1 cellular context compared by ENCODE assay signal in the genomic region with DNA sequence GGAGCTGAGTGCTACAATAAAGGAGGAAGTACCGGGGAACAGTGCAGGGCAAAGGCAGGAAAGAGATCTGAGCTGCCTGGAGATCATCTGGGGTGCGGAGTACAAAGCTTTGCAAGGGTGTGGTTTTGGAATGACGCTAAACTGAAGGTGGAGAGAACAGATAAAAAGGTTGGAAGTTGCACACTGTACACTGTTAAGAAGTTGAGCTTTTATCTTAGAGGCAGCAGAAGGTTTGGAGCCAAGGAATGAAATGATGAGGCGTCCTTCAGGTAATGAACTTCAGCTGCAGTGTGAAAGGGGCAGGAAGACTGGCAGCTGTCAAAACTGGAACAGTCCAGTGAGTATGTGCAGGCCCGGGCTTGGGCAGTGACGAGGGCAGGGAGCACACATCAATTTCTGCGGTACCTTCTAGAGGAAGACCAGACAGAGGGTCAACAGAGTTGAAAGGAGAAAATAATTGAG.
TF ChIP-seq lines count a peak whose summit lies in the region.

No MANE protein-coding gene starts in this region.

TF ChIP-seq in K562, 482 proteins besides CTCF, POLR2A, EP300 and RAD21 (continued from another document and continues in another):
- peak; percentile 55; the same call in 1 of the 2 replicates for TF ChIP-seq NKRF (IDR thresholded peaks at IDR 0.05; ENCODE audit: borderline replicate concordance)
- TF ChIP-seq CREM (IDR thresholded peaks at IDR 0.05; ENCODE audit: low read depth), result peak; percentile 97
- TF ChIP-seq, protein P1, sequence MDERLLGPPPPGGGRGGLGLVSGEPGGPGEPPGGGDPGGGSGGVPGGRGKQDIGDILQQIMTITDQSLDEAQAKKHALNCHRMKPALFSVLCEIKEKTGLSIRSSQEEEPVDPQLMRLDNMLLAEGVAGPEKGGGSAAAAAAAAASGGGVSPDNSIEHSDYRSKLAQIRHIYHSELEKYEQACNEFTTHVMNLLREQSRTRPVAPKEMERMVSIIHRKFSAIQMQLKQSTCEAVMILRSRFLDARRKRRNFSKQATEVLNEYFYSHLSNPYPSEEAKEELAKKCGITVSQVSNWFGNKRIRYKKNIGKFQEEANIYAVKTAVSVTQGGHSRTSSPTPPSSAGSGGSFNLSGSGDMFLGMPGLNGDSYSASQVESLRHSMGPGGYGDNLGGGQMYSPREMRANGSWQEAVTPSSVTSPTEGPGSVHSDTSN (CRISPR knock-in tag; IDR thresholded peaks at IDR 0.05; ENCODE audit: low read depth), result peak; percentile 44; the same call in 1 of the 2 replicates
- TF ChIP-seq, protein P1 (tag; conservative IDR thresholded peaks at IDR 0.05; ENCODE audit: low read depth), result peak; percentile 77
- TF ChIP-seq ZNF655 (CRISPR knock-in tag; IDR thresholded peaks at IDR 0.05), result no peak
- TF ChIP-seq HLTF (IDR thresholded peaks at IDR 0.05), result peak; percentile 98
- TF ChIP-seq PHF21A (IDR thresholded peaks at IDR 0.05; ENCODE audit: borderline replicate concordance, low read depth), result peak; percentile 29; the same call in 1 of the 2 replicates
- peak; percentile 70; the same call in 1 of the 2 replicates for TF ChIP-seq ZNF274 (IDR thresholded peaks at IDR 0.05; ENCODE audit: borderline replicate concordance, low read depth, low read length)
- TF ChIP-seq, protein P2, sequence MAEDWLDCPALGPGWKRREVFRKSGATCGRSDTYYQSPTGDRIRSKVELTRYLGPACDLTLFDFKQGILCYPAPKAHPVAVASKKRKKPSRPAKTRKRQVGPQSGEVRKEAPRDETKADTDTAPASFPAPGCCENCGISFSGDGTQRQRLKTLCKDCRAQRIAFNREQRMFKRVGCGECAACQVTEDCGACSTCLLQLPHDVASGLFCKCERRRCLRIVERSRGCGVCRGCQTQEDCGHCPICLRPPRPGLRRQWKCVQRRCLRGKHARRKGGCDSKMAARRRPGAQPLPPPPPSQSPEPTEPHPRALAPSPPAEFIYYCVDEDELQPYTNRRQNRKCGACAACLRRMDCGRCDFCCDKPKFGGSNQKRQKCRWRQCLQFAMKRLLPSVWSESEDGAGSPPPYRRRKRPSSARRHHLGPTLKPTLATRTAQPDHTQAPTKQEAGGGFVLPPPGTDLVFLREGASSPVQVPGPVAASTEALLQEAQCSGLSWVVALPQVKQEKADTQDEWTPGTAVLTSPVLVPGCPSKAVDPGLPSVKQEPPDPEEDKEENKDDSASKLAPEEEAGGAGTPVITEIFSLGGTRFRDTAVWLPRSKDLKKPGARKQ (CRISPR knock-in tag; IDR thresholded peaks at IDR 0.05), result no peak
- TF ChIP-seq AFF4 (CRISPR knock-in tag; IDR thresholded peaks at IDR 0.05), result 0 out of 2 replicates have a peak, but pooled peaks have one; percentile 72
- TF ChIP-seq, protein P3, sequence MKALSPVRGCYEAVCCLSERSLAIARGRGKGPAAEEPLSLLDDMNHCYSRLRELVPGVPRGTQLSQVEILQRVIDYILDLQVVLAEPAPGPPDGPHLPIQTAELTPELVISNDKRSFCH (CRISPR knock-in tag; IDR thresholded peaks at IDR 0.05), result no peak
- TF ChIP-seq, protein P3 (tag; IDR thresholded peaks at IDR 0.05), result peak; percentile 63; the same call in 1 of the 2 replicates
- TF ChIP-seq, protein P4, sequence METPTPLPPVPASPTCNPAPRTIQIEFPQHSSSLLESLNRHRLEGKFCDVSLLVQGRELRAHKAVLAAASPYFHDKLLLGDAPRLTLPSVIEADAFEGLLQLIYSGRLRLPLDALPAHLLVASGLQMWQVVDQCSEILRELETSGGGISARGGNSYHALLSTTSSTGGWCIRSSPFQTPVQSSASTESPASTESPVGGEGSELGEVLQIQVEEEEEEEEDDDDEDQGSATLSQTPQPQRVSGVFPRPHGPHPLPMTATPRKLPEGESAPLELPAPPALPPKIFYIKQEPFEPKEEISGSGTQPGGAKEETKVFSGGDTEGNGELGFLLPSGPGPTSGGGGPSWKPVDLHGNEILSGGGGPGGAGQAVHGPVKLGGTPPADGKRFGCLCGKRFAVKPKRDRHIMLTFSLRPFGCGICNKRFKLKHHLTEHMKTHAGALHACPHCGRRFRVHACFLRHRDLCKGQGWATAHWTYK (CRISPR knock-in tag; IDR thresholded peaks at IDR 0.05), result peak; percentile 70; the same call in 1 of the 2 replicates
- TF ChIP-seq, protein P5, sequence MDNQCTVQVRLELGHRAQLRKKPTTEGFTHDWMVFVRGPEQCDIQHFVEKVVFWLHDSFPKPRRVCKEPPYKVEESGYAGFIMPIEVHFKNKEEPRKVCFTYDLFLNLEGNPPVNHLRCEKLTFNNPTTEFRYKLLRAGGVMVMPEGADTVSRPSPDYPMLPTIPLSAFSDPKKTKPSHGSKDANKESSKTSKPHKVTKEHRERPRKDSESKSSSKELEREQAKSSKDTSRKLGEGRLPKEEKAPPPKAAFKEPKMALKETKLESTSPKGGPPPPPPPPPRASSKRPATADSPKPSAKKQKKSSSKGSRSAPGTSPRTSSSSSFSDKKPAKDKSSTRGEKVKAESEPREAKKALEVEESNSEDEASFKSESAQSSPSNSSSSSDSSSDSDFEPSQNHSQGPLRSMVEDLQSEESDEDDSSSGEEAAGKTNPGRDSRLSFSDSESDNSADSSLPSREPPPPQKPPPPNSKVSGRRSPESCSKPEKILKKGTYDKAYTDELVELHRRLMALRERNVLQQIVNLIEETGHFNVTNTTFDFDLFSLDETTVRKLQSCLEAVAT (IDR thresholded peaks at IDR 0.05), result peak; percentile 63 to 97; a peak in 2 of 4 replicates
- TF ChIP-seq MAZ (CRISPR knock-in tag; conservative IDR thresholded peaks at IDR 0.05 in 1 of 2, IDR thresholded peaks at IDR 0.05 in 1 of 2), result peak in 1 of 2 experiments; percentile 67; a peak in 2 of 4 replicates
- TF ChIP-seq NR2C2 (CRISPR knock-in tag; IDR thresholded peaks at IDR 0.05), result no peak
- peak; percentile 42; the same call in 1 of the 2 replicates for TF ChIP-seq NR2C2 (tag; IDR thresholded peaks at IDR 0.05)
- peak; percentile 71 for TF ChIP-seq NFE2 (IDR thresholded peaks at IDR 0.05; ENCODE audit: low read depth)
- TF ChIP-seq, protein P6, sequence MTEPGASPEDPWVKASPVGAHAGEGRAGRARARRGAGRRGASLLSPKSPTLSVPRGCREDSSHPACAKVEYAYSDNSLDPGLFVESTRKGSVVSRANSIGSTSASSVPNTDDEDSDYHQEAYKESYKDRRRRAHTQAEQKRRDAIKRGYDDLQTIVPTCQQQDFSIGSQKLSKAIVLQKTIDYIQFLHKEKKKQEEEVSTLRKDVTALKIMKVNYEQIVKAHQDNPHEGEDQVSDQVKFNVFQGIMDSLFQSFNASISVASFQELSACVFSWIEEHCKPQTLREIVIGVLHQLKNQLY (CRISPR knock-in tag; conservative IDR thresholded peaks at IDR 0.05), result no peak
- TF ChIP-seq HBP1 (CRISPR knock-in tag; IDR thresholded peaks at IDR 0.05), result peak; percentile 91
- TF ChIP-seq ZNF592 (IDR thresholded peaks at IDR 0.05), result peak; percentile 72; the same call in 1 of the 2 replicates
- TF ChIP-seq TBL1XR1 (IDR thresholded peaks at IDR 0.05; ENCODE audit: low read length in 2 of 2), result peak; percentile 74 to 95; a peak in 3 of 4 replicates
